ENCODE assay signal across 20 cellular contexts in genomic region chr1:248155927-248156326, GRCh38.
"Had no signal": no experiment of that assay in that cellular context is flagged by ENCODE, and none has a peak within 500 bp of the region (broad histone marks: within the 10 kb centered on the region; RNA-seq: fewer than 3 reads in every experiment).

No MANE protein-coding gene starts in this region.

- H3K36me3 ChIP-seq: cardiac muscle cell, gastroesophageal sphincter, neural progenitor cell, transverse colon, uterus had no signal

- H3K27ac ChIP-seq: body of pancreas, cardiac muscle cell, epithelial cell of prostate, gastroesophageal sphincter, neural progenitor cell, transverse colon, uterus had no signal

- H3K9me3 ChIP-seq: body of pancreas, gastroesophageal sphincter, transverse colon, uterus had no signal

- H2AFZ ChIP-seq: neural progenitor cell had no signal

- H3K9ac ChIP-seq: neural progenitor cell had no signal

- H3K4me1 ChIP-seq: body of pancreas, gastroesophageal sphincter, neural progenitor cell, transverse colon, uterus had no signal

- ATAC-seq: activated CD8-positive, alpha-beta T cell treated with anti-CD3 and anti-CD28 coated beads, Interleukin-2, amount 10 ng/mL, durations not matched to agents 7 days and 5 days; body of pancreas; gastroesophageal sphincter; left ventricle myocardium superior; naive thymus-derived CD8-positive, alpha-beta T cell; stimulated activated naive B cell treated with anti-CD40 and anti-IgM and Interleukin-4, amounts not matched to agents 10 μg/mL and 1 μg/mL and 100 μg/mL, for 72 hours had no signal

- H3K4me2 ChIP-seq: neural progenitor cell had no signal

- H3K27me3 ChIP-seq: body of pancreas, cardiac muscle cell, gastroesophageal sphincter, neural progenitor cell, transverse colon, uterus had no signal

- H3K4me3 ChIP-seq: body of pancreas, cardiac muscle cell, gastroesophageal sphincter, neural progenitor cell, transverse colon, uterus had no signal

- DNase-seq: activated CD4-positive, alpha-beta T cell treated with anti-CD3 and anti-CD28 coated beads for 1 hour; activated CD4-positive, alpha-beta T cell treated with anti-CD3 and anti-CD28 coated beads, Interleukin-2, amount 50 U/mL, for 1 hour; activated CD8-positive, alpha-beta T cell treated with anti-CD3 and anti-CD28 coated beads, Interleukin-2, amount 10 ng/mL, durations not matched to agents 7 days and 5 days; activated gamma-delta T cell; anterior cingulate cortex; body of pancreas; cortex of kidney; head of caudate nucleus; left ventricle myocardium superior; mammary epithelial cell; stimulated activated CD4-positive, alpha-beta T cell treated with anti-CD3 and anti-CD28 coated beads, Interleukin-2, amount 100 ng/mL, for 48 hours; stimulated activated CD8-positive, alpha-beta memory T cell treated with anti-CD3 and anti-CD28 coated beads, Interleukin-4, amount 100 ng/mL, for 48 hours; stimulated activated naive B cell treated with anti-CD40 and anti-IgM and Interleukin-4, amounts not matched to agents 10 μg/mL and 1 μg/mL and 100 μg/mL, for 72 hours; transverse colon; uterus had no signal
